8 cellular contexts compared by ENCODE assay signal in the genomic region with DNA sequence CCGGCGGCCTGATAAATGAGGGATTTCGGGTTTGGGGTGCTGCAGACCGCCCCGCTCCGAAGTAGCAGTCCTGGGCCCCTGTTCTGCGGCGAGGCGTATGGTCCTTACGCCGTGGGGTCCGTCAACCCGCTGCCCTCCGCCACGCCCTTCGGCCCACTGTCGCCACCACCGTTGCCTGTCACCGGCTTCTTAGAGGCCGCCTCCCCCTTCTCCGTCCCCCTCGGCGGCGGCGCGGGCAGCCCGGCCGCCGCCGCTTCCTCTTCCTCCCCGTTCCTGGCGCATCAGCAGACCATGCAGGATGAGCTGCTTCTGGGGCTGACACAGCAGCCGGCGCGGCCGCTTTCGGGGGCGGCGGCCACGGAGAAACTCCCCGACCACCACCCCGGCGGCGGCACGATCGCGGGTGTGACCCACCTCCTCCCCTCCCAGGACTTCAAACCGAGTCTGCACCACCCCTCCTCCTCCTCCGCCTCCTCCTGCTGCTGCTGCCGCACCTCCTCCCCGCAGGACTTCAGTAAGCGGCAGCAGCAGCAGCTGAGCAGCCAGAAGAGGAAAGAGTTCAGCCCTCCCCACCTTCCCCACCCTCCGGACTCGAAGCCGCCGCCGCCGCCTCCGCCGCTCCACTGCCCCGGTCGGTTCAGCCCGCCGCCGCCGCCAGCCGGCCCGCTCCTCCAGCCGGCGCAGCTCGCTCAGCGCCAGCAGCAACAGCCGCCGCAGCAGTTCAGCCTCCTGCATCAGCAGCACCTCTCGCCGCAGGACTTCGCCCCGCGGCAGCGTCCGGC. TPM values are rescaled to one million over a fixed set of nuclear protein-coding genes. Genes with fewer than 3 reads are reported as not detected.
DNase-seq lines count a peak whose midpoint lies in the region; ATAC-seq and TF ChIP-seq lines count a peak whose summit lies in the region.

No MANE protein-coding gene starts in this region.

- TF ChIP-seq CTCF in right lobe of liver (IDR thresholded peaks at IDR 0.05): no peak

- ATAC-seq in GM18858 (IDR thresholded peaks at IDR 0.05; ENCODE audit: unreplicated experiment) (peak; percentile 5), HG03066 (IDR thresholded peaks at IDR 0.05; ENCODE audit: low read depth, unreplicated experiment) (peak; percentile 24), right lobe of liver (peak; percentile 18 to 47 (median 36))

- peak; percentile 65 for DNase-seq in 8988T
- DNase-seq in NCI-H748 (lab: John Stamatoyannopoulos, UW; ENCODE audit: unreplicated experiment): peak; percentile 83
- DNase-seq in activated CD4-positive, alpha-beta T cell treated with anti-CD3 and anti-CD28 coated beads, Interleukin-2, amount 50 U/mL, for 4 hours: peak; percentile 80 to 85
- DNase-seq in right lobe of liver: peak; percentile 81 to 90 (median 89)
- DNase-seq in stimulated activated CD4-positive, alpha-beta T cell treated with anti-CD3 and anti-CD28 coated beads, Interleukin-4, amount 100 ng/mL, for 4 hours: peak; percentile 65 to 82

- H3K27me3 Mint-ChIP-seq in dendritic cell treated with granulocyte-macrophage colony-stimulating factor and Interleukin-4, amounts not matched to agents 40 ng/mL and 50 ng/mL, for 4 days: no peaks in the 10 kb centered on the region

- under 1% methylated on average over 24 of the region's 81 CpGs for WGBS in right lobe of liver (ENCODE audit: insufficient coverage, low coverage, low lambda C conversion rate, missing lambda C conversion rate)

- H3K36me3 Mint-ChIP-seq in dendritic cell treated with granulocyte-macrophage colony-stimulating factor and Interleukin-4, amounts not matched to agents 40 ng/mL and 50 ng/mL, for 4 days (ENCODE audit: low read depth): peaks cover 27% of the 10 kb centered on the region

- peak overlapping the region; percentile 80 to 87 (median 86) for H3K4me3 ChIP-seq in right lobe of liver

- H3K36me3 ChIP-seq in right lobe of liver: peaks cover 0 to 8% (median 3%) of the 10 kb centered on the region in 4 donors

- H3K9me3 Mint-ChIP-seq in dendritic cell treated with granulocyte-macrophage colony-stimulating factor and Interleukin-4, amounts not matched to agents 40 ng/mL and 50 ng/mL, for 4 days: no peaks in the 10 kb centered on the region

- TF ChIP-seq POLR2A in right lobe of liver (IDR thresholded peaks at IDR 0.05): peak; percentile 51

- no peaks in the 10 kb centered on the region for H3K9me3 ChIP-seq in right lobe of liver

- peaks cover 0 to 20% (median 3%) of the 10 kb centered on the region in 4 donors for H3K4me1 ChIP-seq in right lobe of liver

- intact Hi-C loops in dendritic cell treated with granulocyte-macrophage colony-stimulating factor and Interleukin-4, amounts not matched to agents 40 ng/mL and 50 ng/mL, for 4 days (cut with micrococcal nuclease): loop anchor here (1.0 to 10.0 kb wide), 7 partner anchors 98 to 1518 kb away; partner anchors contain the start of genes BOD1L1, FAM200B and RAB28
- intact Hi-C loops in right lobe of liver (cut with DNase I): no loop called here

- peak overlapping the region; percentile 100 for H3K27ac ChIP-seq in right lobe of liver

- H3K27me3 ChIP-seq in right lobe of liver: no peaks in the 10 kb centered on the region

- peaks cover under 1% of the 10 kb centered on the region for H3K4me1 Mint-ChIP-seq in dendritic cell treated with granulocyte-macrophage colony-stimulating factor and Interleukin-4, amounts not matched to agents 40 ng/mL and 50 ng/mL, for 4 days (ENCODE audit: low read depth)

- peak overlapping the region; percentile 80 for H3K4me3 Mint-ChIP-seq in dendritic cell treated with granulocyte-macrophage colony-stimulating factor and Interleukin-4, amounts not matched to agents 40 ng/mL and 50 ng/mL, for 4 days

- peak overlapping the region; percentile 98 for H3K27ac Mint-ChIP-seq in dendritic cell treated with granulocyte-macrophage colony-stimulating factor and Interleukin-4, amounts not matched to agents 40 ng/mL and 50 ng/mL, for 4 days

RNA-seq across cellular contexts. Expression of gene CPEB2, which starts 0.6 kb away (rescaled TPM):
- 10 to 100 TPM in 4 of 6 experiments, 1 to 10 TPM in 2; 9.1 to 16.3 (median 12.9) TPM for total RNA-seq in right lobe of liver

Comparison
In these comparisons a context has a peak if more than half of its experiments do, and no peak if none do; other contexts are left out.
1. Peak in every context shown above with its lines: DNase-seq, ATAC-seq, H3K4me3 ChIP-seq and H3K27ac ChIP-seq.